In genomic region chr17:83064732-83065659, GRCh38 we compare ENCODE assay signal across 13 cellular contexts. TPM values are rescaled to one million over a fixed set of nuclear protein-coding genes. Genes with fewer than 3 reads are reported as not detected.
A peak's percentile ranks its signal among the peaks of the same experiment; 100 is the strongest.
DNase-seq lines count a peak whose midpoint lies in the region; ATAC-seq, FAIRE-seq and TF ChIP-seq lines count a peak whose summit lies in the region.
"Had no signal": no experiment of that assay in that cellular context is flagged by ENCODE, and none has a peak within 500 bp of the region (broad histone marks: within the 10 kb centered on the region; RNA-seq: fewer than 3 reads in every experiment).

No MANE protein-coding gene starts in this region.

- no peak overlapping the region for H2AFZ ChIP-seq in trophoblast cell (ENCODE audit: insufficient read depth, low read length, poor library complexity)

- H3K27me3 ChIP-seq in Caco-2 (replicated peaks; ENCODE audit: control insufficient read depth, insufficient read depth, low read length) = no peaks in the 10 kb centered on the region; the same call in 1 of the 2 replicates
- no peaks in the 10 kb centered on the region for H3K27me3 ChIP-seq in trophoblast cell (ENCODE audit: insufficient read depth, low read length)

- H3K9ac ChIP-seq in trophoblast cell (ENCODE audit: low read length) = no peak overlapping the region

- no peak overlapping the region for H3K4me3 Mint-ChIP-seq in Caco-2 (ENCODE audit: unreplicated experiment)
- H3K4me3 Mint-ChIP-seq: nephron, T-helper 17 cell had no signal

- FAIRE-seq in GM19239 (lab: Jason Lieb, UNC) = no peak
- FAIRE-seq: GM12878 had no signal

- peak in 1 of 2 experiments; percentile 48 for DNase-seq in Caco-2
- peak; percentile 20 for DNase-seq in OCI-M1 (lab: John Stamatoyannopoulos, UW)
- DNase-seq in Right ventricle myocardium superior = peak; percentile 58
- peak in 1 of 2 donors; percentile 37 for DNase-seq in trophoblast cell
- DNase-seq in COLO829 (ENCODE audit: low spot score) = no peak
- DNase-seq in foreskin melanocyte = no peak
- no peak for DNase-seq in GM19239 (ENCODE audit: insufficient read length, low spot score)
- DNase-seq: hypothalamus, Karpas-422 had no signal

- H3K27ac Mint-ChIP-seq in Caco-2 (ENCODE audit: unreplicated experiment) = peak overlapping the region; percentile 31
- H3K27ac Mint-ChIP-seq: nephron, T-helper 17 cell had no signal

- no peaks in the 10 kb centered on the region for H3K9me3 ChIP-seq in Caco-2
- H3K9me3 ChIP-seq in trophoblast cell (ENCODE audit: insufficient read depth, low read depth, low read length) = no peaks in the 10 kb centered on the region

- no peak for TF ChIP-seq CTCF in Caco-2 (IDR thresholded peaks at IDR 0.05; ENCODE audit: insufficient read depth in 1 of 2, low read depth in 1 of 2, low read length in 1 of 2, severe bottlenecking in 1 of 2, unreplicated experiment in 1 of 2)

- no peaks in the 10 kb centered on the region for H3K9me3 Mint-ChIP-seq in Caco-2 (ENCODE audit: unreplicated experiment)
- H3K9me3 Mint-ChIP-seq: nephron had no signal

- H3K36me3 ChIP-seq in Caco-2 (ENCODE audit: control insufficient read depth, insufficient read depth, low read length) = no peaks in the 10 kb centered on the region
- H3K36me3 ChIP-seq in trophoblast cell (ENCODE audit: control insufficient read depth in 1 of 2, insufficient read depth in 2 of 2, low read length in 2 of 2) = no peaks in the 10 kb centered on the region

- no peak overlapping the region for H3K27ac ChIP-seq in trophoblast cell (ENCODE audit: low read depth, low read length)

- intact Hi-C loops in Caco-2 (cut with micrococcal nuclease; ENCODE audit: unreplicated experiment) = no loop called here
- intact Hi-C loops in Right ventricle myocardium superior (cut with DNase I) = no loop called here

- no peaks in the 10 kb centered on the region for H3K36me3 Mint-ChIP-seq in Caco-2 (ENCODE audit: insufficient read depth, unreplicated experiment)

- H3K4me1 ChIP-seq in Caco-2 = peaks cover 6% of the 10 kb centered on the region; the same call in 1 of the 2 replicates
- H3K4me1 ChIP-seq in trophoblast cell (ENCODE audit: control insufficient read depth in 1 of 2, insufficient read depth in 2 of 2, low read length in 2 of 2) = peaks cover 2 to 7% of the 10 kb centered on the region in 2 experiments

- no peak overlapping the region for H2BK5ac ChIP-seq in trophoblast cell (ENCODE audit: low read depth, low read length, poor library complexity)

- no peaks in the 10 kb centered on the region for H3K4me1 Mint-ChIP-seq in Caco-2 (ENCODE audit: low read depth, unreplicated experiment)

- POLR2A ChIA-PET in Caco-2 (lab: Charles Lee) = no interaction called here

- no peak overlapping the region for H3K4me2 ChIP-seq in trophoblast cell (ENCODE audit: low read length)

- H3K27me3 Mint-ChIP-seq in Caco-2 (ENCODE audit: insufficient read depth, unreplicated experiment) = peaks cover 3% of the 10 kb centered on the region
- H3K27me3 Mint-ChIP-seq: T-helper 17 cell had no signal

- BruUV-seq in Caco-2 (replicated peaks; lab: Mats Ljungman, UMichigan) = no TSS peak

- no peak overlapping the region for H2AK5ac ChIP-seq in trophoblast cell (ENCODE audit: low read length)

- no peak overlapping the region for H2BK12ac ChIP-seq in trophoblast cell (ENCODE audit: low read length)

- no peak overlapping the region for H2BK120ac ChIP-seq in trophoblast cell (ENCODE audit: insufficient read depth, low read length, poor library complexity)

- H3K23ac ChIP-seq in trophoblast cell (ENCODE audit: low read length) = no peak overlapping the region

- no peak overlapping the region for H3K4ac ChIP-seq in trophoblast cell (ENCODE audit: low read depth, low read length)

- H3K18ac ChIP-seq in trophoblast cell (ENCODE audit: low read length) = peak overlapping the region; percentile 30

- H4K12ac ChIP-seq in trophoblast cell (ENCODE audit: low read depth, low read length) = no peak overlapping the region

- H3K79me1 ChIP-seq in trophoblast cell (ENCODE audit: low read length) = no peaks in the 10 kb centered on the region

- H3K14ac ChIP-seq in trophoblast cell (ENCODE audit: low read length) = no peak overlapping the region

- H3K79me2 ChIP-seq in trophoblast cell (ENCODE audit: control insufficient read depth, insufficient read depth, low read length, poor library complexity) = no peaks in the 10 kb centered on the region

- ATAC-seq in Right ventricle myocardium superior (ENCODE audit: poor library complexity) (peak; percentile 14), GM19023 (IDR thresholded peaks at IDR 0.05; ENCODE audit: unreplicated experiment) (no peak)
- ATAC-seq: GM12878, T-helper 17 cell had no signal

- WGBS in trophoblast cell (ENCODE audit: extremely low coverage, insufficient coverage, insufficient read length) = no CpG with 5 or more reads among the region's 37 CpGs

- H3K4me3 ChIP-seq in Caco-2 (ENCODE audit: low read depth, low read length) = no peak overlapping the region
- no peak overlapping the region for H3K4me3 ChIP-seq in trophoblast cell (ENCODE audit: low read depth, low read length)
- H3K4me3 ChIP-seq: GM12878 had no signal

- peak overlapping the region; percentile 16 for H4K91ac ChIP-seq in trophoblast cell (ENCODE audit: low read depth, low read length)

- CTCF ChIA-PET in Caco-2 (lab: Charles Lee) = no interaction called here

- no peak overlapping the region for H4K8ac ChIP-seq in trophoblast cell (ENCODE audit: low read depth, low read length)

RNA-seq across cellular contexts. Expression of gene METRNL, which starts 14.4 kb away (rescaled TPM):
- total RNA-seq in Caco-2 (2022) = 33.8 and 40.9 TPM in 2 replicates
- 70.3 TPM for total RNA-seq in Right ventricle myocardium superior
- 73.5 and 78.5 TPM in 2 replicates for polyA plus RNA-seq in trophoblast cell (2013)

Comparison
In these comparisons a context has a peak if more than half of its experiments do, and no peak if none do; other contexts are left out.
1. DNase-seq: peak in OCI-M1 (single experiment) and Right ventricle myocardium superior (single experiment); none in COLO829 (single experiment), foreskin melanocyte (single experiment) and GM19239 (single experiment).